Comparison of ENCODE assay signal across 1 cellular context in the genomic region with DNA sequence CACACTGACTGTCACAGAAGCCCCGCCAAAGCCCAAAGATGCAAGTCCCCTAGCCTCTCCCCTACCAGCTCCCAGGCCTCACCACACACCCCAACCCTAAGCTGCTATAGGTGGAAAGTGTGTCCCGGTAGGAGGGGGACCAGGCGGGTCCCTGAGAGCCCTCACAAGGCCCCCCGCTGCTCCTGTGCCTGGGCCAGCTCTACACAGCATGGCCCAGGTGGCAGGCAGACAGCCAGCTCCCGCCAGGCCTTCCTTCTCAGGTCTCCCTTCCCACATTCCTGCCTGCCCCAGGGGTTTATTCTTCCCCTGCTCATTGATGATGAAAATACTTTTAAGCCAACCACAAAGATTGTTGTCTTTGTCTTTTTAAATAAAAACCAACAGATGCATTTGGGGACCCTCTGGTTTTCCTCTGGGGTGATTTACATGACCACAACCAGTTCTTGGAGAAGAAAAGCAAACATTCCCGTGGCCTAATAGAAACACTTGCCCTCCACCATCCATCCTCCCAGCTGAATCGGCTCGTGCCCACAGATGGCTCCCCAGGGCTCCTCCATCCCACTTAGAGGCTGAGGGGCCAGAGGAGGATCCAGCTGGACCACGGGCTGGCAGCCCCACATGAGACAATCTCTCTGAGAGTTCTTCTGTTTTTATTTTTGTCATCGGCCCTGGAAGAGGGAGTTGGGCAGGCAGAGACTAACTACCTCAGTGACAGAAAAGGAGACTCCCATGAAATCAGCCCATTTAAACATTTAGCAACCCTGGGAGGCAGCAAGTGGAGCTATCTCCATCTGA.
TF ChIP-seq lines count a peak whose summit lies in the region.

No MANE protein-coding gene starts in this region.

TF ChIP-seq in GM23338, 12 proteins besides CTCF, POLR2A, EP300 and RAD21 (continued from another document):
- TF ChIP-seq, protein P1, sequence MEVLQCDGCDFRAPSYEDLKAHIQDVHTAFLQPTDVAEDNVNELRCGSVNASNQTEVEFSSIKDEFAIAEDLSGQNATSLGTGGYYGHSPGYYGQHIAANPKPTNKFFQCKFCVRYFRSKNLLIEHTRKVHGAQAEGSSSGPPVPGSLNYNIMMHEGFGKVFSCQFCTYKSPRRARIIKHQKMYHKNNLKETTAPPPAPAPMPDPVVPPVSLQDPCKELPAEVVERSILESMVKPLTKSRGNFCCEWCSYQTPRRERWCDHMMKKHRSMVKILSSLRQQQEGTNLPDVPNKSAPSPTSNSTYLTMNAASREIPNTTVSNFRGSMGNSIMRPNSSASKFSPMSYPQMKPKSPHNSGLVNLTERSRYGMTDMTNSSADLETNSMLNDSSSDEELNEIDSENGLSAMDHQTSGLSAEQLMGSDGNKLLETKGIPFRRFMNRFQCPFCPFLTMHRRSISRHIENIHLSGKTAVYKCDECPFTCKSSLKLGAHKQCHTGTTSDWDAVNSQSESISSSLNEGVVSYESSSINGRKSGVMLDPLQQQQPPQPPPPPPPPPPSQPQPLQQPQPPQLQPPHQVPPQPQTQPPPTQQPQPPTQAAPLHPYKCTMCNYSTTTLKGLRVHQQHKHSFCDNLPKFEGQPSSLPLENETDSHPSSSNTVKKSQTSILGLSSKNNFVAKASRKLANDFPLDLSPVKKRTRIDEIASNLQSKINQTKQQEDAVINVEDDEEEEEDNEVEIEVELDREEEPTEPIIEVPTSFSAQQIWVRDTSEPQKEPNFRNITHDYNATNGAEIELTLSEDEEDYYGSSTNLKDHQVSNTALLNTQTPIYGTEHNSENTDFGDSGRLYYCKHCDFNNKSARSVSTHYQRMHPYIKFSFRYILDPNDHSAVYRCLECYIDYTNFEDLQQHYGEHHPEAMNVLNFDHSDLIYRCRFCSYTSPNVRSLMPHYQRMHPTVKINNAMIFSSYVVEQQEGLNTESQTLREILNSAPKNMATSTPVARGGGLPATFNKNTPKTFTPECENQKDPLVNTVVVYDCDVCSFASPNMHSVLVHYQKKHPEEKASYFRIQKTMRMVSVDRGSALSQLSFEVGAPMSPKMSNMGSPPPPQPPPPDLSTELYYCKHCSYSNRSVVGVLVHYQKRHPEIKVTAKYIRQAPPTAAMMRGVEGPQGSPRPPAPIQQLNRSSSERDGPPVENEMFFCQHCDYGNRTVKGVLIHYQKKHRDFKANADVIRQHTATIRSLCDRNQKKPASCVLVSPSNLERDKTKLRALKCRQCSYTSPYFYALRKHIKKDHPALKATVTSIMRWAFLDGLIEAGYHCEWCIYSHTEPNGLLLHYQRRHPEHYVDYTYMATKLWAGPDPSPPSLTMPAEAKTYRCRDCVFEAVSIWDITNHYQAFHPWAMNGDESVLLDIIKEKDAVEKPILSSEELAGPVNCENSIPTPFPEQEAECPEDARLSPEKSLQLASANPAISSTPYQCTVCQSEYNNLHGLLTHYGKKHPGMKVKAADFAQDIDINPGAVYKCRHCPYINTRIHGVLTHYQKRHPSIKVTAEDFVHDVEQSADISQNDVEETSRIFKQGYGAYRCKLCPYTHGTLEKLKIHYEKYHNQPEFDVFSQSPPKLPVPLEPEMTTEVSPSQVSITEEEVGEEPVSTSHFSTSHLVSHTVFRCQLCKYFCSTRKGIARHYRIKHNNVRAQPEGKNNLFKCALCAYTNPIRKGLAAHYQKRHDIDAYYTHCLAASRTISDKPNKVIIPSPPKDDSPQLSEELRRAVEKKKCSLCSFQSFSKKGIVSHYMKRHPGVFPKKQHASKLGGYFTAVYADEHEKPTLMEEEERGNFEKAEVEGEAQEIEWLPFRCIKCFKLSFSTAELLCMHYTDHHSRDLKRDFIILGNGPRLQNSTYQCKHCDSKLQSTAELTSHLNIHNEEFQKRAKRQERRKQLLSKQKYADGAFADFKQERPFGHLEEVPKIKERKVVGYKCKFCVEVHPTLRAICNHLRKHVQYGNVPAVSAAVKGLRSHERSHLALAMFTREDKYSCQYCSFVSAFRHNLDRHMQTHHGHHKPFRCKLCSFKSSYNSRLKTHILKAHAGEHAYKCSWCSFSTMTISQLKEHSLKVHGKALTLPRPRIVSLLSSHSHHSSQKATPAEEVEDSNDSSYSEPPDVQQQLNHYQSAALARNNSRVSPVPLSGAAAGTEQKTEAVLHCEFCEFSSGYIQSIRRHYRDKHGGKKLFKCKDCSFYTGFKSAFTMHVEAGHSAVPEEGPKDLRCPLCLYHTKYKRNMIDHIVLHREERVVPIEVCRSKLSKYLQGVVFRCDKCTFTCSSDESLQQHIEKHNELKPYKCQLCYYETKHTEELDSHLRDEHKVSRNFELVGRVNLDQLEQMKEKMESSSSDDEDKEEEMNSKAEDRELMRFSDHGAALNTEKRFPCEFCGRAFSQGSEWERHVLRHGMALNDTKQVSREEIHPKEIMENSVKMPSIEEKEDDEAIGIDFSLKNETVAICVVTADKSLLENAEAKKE (CRISPR knock-in tag; IDR thresholded peaks at IDR 0.05): no peak
- TF ChIP-seq NANOG (IDR thresholded peaks at IDR 0.05; ENCODE audit: borderline replicate concordance) (no peak), STAT1 (IDR thresholded peaks at IDR 0.05; ENCODE audit: unreplicated experiment) (no peak)
